1 cellular context compared by ENCODE assay signal in the genomic region with DNA sequence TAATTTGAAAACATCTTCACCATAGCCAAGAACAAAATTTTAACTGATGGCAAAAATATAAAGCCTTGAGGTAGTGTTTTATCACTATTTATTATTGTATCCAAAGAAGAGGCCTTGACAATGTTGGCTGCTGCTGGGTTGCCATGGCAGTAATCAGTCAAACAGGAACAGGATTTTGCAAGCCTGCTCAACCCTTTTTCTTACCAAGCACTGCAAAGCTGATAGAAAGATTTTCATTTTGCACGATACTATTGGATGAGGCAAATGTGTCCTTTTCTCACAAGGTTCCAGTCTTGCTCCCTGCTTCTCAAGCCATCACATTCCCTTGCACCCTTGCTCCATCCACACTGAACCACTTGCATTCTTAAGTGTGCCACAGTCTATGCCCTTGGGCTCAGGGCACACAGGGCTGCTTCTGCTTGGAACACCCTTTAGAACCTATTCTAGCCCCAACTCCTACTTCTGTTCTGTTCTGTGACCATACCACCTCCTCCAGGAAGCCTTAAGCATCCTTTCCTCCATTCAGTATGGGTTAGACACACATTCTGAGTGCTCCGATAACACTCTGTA.
TF ChIP-seq lines count a peak whose summit lies in the region.

No MANE protein-coding gene starts in this region.

TF ChIP-seq in K562, 482 proteins besides CTCF, POLR2A, EP300 and RAD21 (continued from another document and continues in another):
- no peak for TF ChIP-seq E2F3 (CRISPR knock-in tag; IDR thresholded peaks at IDR 0.05)
- TF ChIP-seq JUNB (CRISPR knock-in tag; conservative IDR thresholded peaks at IDR 0.05), result no peak
- no peak; the same call in 1 of the 2 replicates for TF ChIP-seq SOX6 (IDR thresholded peaks at IDR 0.05)
- TF ChIP-seq, protein P1, sequence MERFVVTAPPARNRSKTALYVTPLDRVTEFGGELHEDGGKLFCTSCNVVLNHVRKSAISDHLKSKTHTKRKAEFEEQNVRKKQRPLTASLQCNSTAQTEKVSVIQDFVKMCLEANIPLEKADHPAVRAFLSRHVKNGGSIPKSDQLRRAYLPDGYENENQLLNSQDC (CRISPR knock-in tag; IDR thresholded peaks at IDR 0.05), result no peak
- no peak for TF ChIP-seq ZKSCAN3 (CRISPR knock-in tag; IDR thresholded peaks at IDR 0.05)
- TF ChIP-seq KAT7 (CRISPR knock-in tag; IDR thresholded peaks at IDR 0.05; ENCODE audit: borderline replicate concordance), result no peak
- TF ChIP-seq, protein P2, sequence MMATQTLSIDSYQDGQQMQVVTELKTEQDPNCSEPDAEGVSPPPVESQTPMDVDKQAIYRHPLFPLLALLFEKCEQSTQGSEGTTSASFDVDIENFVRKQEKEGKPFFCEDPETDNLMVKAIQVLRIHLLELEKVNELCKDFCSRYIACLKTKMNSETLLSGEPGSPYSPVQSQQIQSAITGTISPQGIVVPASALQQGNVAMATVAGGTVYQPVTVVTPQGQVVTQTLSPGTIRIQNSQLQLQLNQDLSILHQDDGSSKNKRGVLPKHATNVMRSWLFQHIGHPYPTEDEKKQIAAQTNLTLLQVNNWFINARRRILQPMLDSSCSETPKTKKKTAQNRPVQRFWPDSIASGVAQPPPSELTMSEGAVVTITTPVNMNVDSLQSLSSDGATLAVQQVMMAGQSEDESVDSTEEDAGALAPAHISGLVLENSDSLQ (IDR thresholded peaks at IDR 0.05), result peak; percentile 67
- TF ChIP-seq TCFL5 (CRISPR knock-in tag; conservative IDR thresholded peaks at IDR 0.05), result no peak
- no peak for TF ChIP-seq CREM (IDR thresholded peaks at IDR 0.05; ENCODE audit: low read depth)
- TF ChIP-seq KLF1 (tag; IDR thresholded peaks at IDR 0.05), result no peak
- no peak; the same call in none of the 2 replicates for TF ChIP-seq FOSL1 (tag; conservative IDR thresholded peaks at IDR 0.05)
- no peak for TF ChIP-seq HIVEP1 (CRISPR knock-in tag; IDR thresholded peaks at IDR 0.05)
- TF ChIP-seq, protein P3, sequence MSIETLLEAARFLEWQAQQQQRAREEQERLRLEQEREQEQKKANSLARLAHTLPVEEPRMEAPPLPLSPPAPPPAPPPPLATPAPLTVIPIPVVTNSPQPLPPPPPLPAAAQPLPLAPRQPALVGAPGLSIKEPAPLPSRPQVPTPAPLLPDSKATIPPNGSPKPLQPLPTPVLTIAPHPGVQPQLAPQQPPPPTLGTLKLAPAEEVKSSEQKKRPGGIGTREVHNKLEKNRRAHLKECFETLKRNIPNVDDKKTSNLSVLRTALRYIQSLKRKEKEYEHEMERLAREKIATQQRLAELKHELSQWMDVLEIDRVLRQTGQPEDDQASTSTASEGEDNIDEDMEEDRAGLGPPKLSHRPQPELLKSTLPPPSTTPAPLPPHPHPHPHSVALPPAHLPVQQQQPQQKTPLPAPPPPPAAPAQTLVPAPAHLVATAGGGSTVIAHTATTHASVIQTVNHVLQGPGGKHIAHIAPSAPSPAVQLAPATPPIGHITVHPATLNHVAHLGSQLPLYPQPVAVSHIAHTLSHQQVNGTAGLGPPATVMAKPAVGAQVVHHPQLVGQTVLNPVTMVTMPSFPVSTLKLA (conservative IDR thresholded peaks at IDR 0.05), result no peak; a peak in 1 of 4 replicates
- TF ChIP-seq MXI1 (IDR thresholded peaks at IDR 0.05; ENCODE audit: low read depth, low read length), result peak; percentile 75; the same call in 1 of the 2 replicates
- TF ChIP-seq GABPB1 (CRISPR knock-in tag; IDR thresholded peaks at IDR 0.05), result no peak
- TF ChIP-seq POLR3A (IDR thresholded peaks at IDR 0.05; ENCODE audit: borderline replicate concordance, extremely low read depth, insufficient read depth, insufficient read length), result no peak
- TF ChIP-seq ZNF561 (CRISPR knock-in tag; conservative IDR thresholded peaks at IDR 0.05), result no peak
- TF ChIP-seq ZNF239 (CRISPR knock-in tag; IDR thresholded peaks at IDR 0.05), result no peak
- TF ChIP-seq, protein P4, sequence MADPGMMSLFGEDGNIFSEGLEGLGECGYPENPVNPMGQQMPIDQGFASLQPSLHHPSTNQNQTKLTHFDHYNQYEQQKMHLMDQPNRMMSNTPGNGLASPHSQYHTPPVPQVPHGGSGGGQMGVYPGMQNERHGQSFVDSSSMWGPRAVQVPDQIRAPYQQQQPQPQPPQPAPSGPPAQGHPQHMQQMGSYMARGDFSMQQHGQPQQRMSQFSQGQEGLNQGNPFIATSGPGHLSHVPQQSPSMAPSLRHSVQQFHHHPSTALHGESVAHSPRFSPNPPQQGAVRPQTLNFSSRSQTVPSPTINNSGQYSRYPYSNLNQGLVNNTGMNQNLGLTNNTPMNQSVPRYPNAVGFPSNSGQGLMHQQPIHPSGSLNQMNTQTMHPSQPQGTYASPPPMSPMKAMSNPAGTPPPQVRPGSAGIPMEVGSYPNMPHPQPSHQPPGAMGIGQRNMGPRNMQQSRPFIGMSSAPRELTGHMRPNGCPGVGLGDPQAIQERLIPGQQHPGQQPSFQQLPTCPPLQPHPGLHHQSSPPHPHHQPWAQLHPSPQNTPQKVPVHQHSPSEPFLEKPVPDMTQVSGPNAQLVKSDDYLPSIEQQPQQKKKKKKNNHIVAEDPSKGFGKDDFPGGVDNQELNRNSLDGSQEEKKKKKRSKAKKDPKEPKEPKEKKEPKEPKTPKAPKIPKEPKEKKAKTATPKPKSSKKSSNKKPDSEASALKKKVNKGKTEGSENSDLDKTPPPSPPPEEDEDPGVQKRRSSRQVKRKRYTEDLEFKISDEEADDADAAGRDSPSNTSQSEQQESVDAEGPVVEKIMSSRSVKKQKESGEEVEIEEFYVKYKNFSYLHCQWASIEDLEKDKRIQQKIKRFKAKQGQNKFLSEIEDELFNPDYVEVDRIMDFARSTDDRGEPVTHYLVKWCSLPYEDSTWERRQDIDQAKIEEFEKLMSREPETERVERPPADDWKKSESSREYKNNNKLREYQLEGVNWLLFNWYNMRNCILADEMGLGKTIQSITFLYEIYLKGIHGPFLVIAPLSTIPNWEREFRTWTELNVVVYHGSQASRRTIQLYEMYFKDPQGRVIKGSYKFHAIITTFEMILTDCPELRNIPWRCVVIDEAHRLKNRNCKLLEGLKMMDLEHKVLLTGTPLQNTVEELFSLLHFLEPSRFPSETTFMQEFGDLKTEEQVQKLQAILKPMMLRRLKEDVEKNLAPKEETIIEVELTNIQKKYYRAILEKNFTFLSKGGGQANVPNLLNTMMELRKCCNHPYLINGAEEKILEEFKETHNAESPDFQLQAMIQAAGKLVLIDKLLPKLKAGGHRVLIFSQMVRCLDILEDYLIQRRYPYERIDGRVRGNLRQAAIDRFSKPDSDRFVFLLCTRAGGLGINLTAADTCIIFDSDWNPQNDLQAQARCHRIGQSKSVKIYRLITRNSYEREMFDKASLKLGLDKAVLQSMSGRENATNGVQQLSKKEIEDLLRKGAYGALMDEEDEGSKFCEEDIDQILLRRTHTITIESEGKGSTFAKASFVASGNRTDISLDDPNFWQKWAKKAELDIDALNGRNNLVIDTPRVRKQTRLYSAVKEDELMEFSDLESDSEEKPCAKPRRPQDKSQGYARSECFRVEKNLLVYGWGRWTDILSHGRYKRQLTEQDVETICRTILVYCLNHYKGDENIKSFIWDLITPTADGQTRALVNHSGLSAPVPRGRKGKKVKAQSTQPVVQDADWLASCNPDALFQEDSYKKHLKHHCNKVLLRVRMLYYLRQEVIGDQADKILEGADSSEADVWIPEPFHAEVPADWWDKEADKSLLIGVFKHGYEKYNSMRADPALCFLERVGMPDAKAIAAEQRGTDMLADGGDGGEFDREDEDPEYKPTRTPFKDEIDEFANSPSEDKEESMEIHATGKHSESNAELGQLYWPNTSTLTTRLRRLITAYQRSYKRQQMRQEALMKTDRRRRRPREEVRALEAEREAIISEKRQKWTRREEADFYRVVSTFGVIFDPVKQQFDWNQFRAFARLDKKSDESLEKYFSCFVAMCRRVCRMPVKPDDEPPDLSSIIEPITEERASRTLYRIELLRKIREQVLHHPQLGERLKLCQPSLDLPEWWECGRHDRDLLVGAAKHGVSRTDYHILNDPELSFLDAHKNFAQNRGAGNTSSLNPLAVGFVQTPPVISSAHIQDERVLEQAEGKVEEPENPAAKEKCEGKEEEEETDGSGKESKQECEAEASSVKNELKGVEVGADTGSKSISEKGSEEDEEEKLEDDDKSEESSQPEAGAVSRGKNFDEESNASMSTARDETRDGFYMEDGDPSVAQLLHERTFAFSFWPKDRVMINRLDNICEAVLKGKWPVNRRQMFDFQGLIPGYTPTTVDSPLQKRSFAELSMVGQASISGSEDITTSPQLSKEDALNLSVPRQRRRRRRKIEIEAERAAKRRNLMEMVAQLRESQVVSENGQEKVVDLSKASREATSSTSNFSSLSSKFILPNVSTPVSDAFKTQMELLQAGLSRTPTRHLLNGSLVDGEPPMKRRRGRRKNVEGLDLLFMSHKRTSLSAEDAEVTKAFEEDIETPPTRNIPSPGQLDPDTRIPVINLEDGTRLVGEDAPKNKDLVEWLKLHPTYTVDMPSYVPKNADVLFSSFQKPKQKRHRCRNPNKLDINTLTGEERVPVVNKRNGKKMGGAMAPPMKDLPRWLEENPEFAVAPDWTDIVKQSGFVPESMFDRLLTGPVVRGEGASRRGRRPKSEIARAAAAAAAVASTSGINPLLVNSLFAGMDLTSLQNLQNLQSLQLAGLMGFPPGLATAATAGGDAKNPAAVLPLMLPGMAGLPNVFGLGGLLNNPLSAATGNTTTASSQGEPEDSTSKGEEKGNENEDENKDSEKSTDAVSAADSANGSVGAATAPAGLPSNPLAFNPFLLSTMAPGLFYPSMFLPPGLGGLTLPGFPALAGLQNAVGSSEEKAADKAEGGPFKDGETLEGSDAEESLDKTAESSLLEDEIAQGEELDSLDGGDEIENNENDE (IDR thresholded peaks at IDR 0.05; ENCODE audit: low read depth, low read length), result no peak
- TF ChIP-seq KDM5B (IDR thresholded peaks at IDR 0.05; ENCODE audit: insufficient replicate concordance, low read depth, low read length), result no peak
- TF ChIP-seq MBD2 (IDR thresholded peaks at IDR 0.05; ENCODE audit: borderline replicate concordance, low read depth), result no peak
- TF ChIP-seq, protein P5, sequence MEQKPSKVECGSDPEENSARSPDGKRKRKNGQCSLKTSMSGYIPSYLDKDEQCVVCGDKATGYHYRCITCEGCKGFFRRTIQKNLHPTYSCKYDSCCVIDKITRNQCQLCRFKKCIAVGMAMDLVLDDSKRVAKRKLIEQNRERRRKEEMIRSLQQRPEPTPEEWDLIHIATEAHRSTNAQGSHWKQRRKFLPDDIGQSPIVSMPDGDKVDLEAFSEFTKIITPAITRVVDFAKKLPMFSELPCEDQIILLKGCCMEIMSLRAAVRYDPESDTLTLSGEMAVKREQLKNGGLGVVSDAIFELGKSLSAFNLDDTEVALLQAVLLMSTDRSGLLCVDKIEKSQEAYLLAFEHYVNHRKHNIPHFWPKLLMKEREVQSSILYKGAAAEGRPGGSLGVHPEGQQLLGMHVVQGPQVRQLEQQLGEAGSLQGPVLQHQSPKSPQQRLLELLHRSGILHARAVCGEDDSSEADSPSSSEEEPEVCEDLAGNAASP (IDR thresholded peaks at IDR 0.05), result no peak
- TF ChIP-seq, protein P6, sequence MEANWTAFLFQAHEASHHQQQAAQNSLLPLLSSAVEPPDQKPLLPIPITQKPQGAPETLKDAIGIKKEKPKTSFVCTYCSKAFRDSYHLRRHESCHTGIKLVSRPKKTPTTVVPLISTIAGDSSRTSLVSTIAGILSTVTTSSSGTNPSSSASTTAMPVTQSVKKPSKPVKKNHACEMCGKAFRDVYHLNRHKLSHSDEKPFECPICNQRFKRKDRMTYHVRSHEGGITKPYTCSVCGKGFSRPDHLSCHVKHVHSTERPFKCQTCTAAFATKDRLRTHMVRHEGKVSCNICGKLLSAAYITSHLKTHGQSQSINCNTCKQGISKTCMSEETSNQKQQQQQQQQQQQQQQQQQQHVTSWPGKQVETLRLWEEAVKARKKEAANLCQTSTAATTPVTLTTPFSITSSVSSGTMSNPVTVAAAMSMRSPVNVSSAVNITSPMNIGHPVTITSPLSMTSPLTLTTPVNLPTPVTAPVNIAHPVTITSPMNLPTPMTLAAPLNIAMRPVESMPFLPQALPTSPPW (CRISPR knock-in tag; IDR thresholded peaks at IDR 0.05), result no peak
- TF ChIP-seq NFYB (IDR thresholded peaks at IDR 0.05; ENCODE audit: extremely low read depth, insufficient read length), result no peak
- TF ChIP-seq, protein P7, sequence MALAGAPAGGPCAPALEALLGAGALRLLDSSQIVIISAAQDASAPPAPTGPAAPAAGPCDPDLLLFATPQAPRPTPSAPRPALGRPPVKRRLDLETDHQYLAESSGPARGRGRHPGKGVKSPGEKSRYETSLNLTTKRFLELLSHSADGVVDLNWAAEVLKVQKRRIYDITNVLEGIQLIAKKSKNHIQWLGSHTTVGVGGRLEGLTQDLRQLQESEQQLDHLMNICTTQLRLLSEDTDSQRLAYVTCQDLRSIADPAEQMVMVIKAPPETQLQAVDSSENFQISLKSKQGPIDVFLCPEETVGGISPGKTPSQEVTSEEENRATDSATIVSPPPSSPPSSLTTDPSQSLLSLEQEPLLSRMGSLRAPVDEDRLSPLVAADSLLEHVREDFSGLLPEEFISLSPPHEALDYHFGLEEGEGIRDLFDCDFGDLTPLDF (CRISPR knock-in tag; IDR thresholded peaks at IDR 0.05), result no peak
- TF ChIP-seq, protein P8, sequence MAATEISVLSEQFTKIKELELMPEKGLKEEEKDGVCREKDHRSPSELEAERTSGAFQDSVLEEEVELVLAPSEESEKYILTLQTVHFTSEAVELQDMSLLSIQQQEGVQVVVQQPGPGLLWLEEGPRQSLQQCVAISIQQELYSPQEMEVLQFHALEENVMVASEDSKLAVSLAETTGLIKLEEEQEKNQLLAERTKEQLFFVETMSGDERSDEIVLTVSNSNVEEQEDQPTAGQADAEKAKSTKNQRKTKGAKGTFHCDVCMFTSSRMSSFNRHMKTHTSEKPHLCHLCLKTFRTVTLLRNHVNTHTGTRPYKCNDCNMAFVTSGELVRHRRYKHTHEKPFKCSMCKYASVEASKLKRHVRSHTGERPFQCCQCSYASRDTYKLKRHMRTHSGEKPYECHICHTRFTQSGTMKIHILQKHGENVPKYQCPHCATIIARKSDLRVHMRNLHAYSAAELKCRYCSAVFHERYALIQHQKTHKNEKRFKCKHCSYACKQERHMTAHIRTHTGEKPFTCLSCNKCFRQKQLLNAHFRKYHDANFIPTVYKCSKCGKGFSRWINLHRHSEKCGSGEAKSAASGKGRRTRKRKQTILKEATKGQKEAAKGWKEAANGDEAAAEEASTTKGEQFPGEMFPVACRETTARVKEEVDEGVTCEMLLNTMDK (IDR thresholded peaks at IDR 0.05; ENCODE audit: borderline replicate concordance, insufficient read depth, low read depth, low read length, poor library complexity, severe bottlenecking), result no peak
- TF ChIP-seq PHB (CRISPR knock-in tag; IDR thresholded peaks at IDR 0.05), result no peak
- TF ChIP-seq ZNF764 (CRISPR knock-in tag; IDR thresholded peaks at IDR 0.05; ENCODE audit: low read depth), result no peak
- TF ChIP-seq, protein P9, sequence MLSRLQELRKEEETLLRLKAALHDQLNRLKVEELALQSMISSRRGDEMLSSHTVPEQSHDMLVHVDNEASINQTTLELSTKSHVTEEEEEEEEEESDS (CRISPR knock-in tag; IDR thresholded peaks at IDR 0.05), result no peak
- TF ChIP-seq, protein P10, sequence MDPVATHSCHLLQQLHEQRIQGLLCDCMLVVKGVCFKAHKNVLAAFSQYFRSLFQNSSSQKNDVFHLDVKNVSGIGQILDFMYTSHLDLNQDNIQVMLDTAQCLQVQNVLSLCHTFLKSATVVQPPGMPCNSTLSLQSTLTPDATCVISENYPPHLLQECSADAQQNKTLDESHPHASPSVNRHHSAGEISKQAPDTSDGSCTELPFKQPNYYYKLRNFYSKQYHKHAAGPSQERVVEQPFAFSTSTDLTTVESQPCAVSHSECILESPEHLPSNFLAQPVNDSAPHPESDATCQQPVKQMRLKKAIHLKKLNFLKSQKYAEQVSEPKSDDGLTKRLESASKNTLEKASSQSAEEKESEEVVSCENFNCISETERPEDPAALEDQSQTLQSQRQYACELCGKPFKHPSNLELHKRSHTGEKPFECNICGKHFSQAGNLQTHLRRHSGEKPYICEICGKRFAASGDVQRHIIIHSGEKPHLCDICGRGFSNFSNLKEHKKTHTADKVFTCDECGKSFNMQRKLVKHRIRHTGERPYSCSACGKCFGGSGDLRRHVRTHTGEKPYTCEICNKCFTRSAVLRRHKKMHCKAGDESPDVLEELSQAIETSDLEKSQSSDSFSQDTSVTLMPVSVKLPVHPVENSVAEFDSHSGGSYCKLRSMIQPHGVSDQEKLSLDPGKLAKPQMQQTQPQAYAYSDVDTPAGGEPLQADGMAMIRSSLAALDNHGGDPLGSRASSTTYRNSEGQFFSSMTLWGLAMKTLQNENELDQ (CRISPR knock-in tag; IDR thresholded peaks at IDR 0.05; ENCODE audit: borderline replicate concordance), result no peak
- TF ChIP-seq ZNF79 (CRISPR knock-in tag; IDR thresholded peaks at IDR 0.05; ENCODE audit: low read depth), result no peak
